22 cellular contexts compared by ENCODE assay signal in the genomic region with DNA sequence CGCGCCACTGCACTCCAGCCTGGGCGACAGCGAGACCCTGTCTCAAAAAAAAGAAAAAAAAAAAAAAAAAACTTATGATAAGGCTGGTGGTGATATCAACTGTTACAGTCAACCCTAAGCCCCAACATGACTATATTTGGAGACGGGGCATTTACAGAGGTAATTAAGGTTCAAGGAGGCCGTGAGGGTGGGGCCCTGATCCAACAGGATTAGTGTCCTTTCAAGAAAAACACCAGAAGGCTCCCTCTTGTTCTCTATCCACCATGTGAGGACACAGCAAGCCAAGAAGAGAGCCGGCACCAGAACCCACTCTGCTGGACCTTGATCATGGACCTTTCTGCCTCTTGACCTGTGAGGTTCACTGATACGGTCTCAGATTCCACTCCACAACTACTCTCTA. TPM values are rescaled to one million over a fixed set of nuclear protein-coding genes. Genes with fewer than 3 reads are reported as not detected.
"Had no signal": no experiment of that assay in that cellular context is flagged by ENCODE, and none has a peak within 500 bp of the region (broad histone marks: within the 10 kb centered on the region; RNA-seq: fewer than 3 reads in every experiment).

No MANE protein-coding gene starts in this region.

- DNase-seq: heart right ventricle; islet precursor cell; left ventricle myocardium inferior; naive thymus-derived CD8-positive, alpha-beta T cell; nucleus accumbens; small intestine; spleen; stimulated activated CD4-positive, alpha-beta T cell treated with anti-CD3 and anti-CD28 coated beads, Interleukin-1b, Interleukin-23, amount 100 ng/mL, for 48 hours; stimulated activated CD4-positive, alpha-beta T cell treated with anti-CD3 and anti-CD28 coated beads, Interleukin-2, amount 100 ng/mL, for 48 hours; stimulated activated CD4-positive, alpha-beta T cell treated with anti-CD3 and anti-CD28 coated beads, Interleukin-4, amount 100 ng/mL, for 4 hours; stimulated activated CD8-positive, alpha-beta memory T cell treated with anti-CD3 and anti-CD28 coated beads, Interleukin-4, amount 100 ng/mL, for 48 hours; stimulated activated naive CD4-positive, alpha-beta T cell treated with Interleukin-2 at 50 U/mL for 16 hours; stimulated activated naive CD8-positive, alpha-beta T cell treated with anti-CD3 and anti-CD28 coated beads, Interleukin-15, amount 100 ng/mL, for 72 hours; substantia nigra; transverse colon; upper lobe of left lung had no signal

- H3K4me3 Mint-ChIP-seq: memory B cell; naive thymus-derived CD8-positive, alpha-beta T cell; nephron; neural crest cell; stimulated activated memory B cell treated with anti-CD40 and anti-IgM and Interleukin-4, amounts not matched to agents 10 μg/mL and 1 μg/mL and 100 μg/mL, for 72 hours; stimulated activated naive CD8-positive, alpha-beta T cell treated with anti-CD3 and anti-CD28 coated beads, Interleukin-15, amount 100 ng/mL, for 72 hours had no signal

- H3K4me1 Mint-ChIP-seq: memory B cell; nephron; neural crest cell; stimulated activated memory B cell treated with anti-CD40 and anti-IgM and Interleukin-4, amounts not matched to agents 10 μg/mL and 1 μg/mL and 100 μg/mL, for 72 hours; stimulated activated naive CD8-positive, alpha-beta T cell treated with anti-CD3 and anti-CD28 coated beads, Interleukin-15, amount 100 ng/mL, for 72 hours had no signal

- H3K27ac Mint-ChIP-seq: memory B cell; naive thymus-derived CD8-positive, alpha-beta T cell; nephron; progenitor cell of endocrine pancreas; stimulated activated memory B cell treated with anti-CD40 and anti-IgM and Interleukin-4, amounts not matched to agents 10 μg/mL and 1 μg/mL and 100 μg/mL, for 72 hours had no signal

- H3K27me3 Mint-ChIP-seq: memory B cell; naive thymus-derived CD8-positive, alpha-beta T cell; progenitor cell of endocrine pancreas; stimulated activated memory B cell treated with anti-CD40 and anti-IgM and Interleukin-4, amounts not matched to agents 10 μg/mL and 1 μg/mL and 100 μg/mL, for 72 hours; stimulated activated naive CD8-positive, alpha-beta T cell treated with anti-CD3 and anti-CD28 coated beads, Interleukin-15, amount 100 ng/mL, for 72 hours had no signal

- ATAC-seq: heart right ventricle; naive thymus-derived CD8-positive, alpha-beta T cell; sciatic nerve; stimulated activated memory B cell treated with anti-CD40 and anti-IgM and Interleukin-4, amounts not matched to agents 10 μg/mL and 1 μg/mL and 100 μg/mL, for 72 hours; stimulated activated naive CD8-positive, alpha-beta T cell treated with anti-CD3 and anti-CD28 coated beads, Interleukin-15, amount 100 ng/mL, for 72 hours had no signal

RNA-seq across cellular contexts. Expression of a gene that starts 39.3 kb away (rescaled TPM):
- total RNA-seq: left ventricle myocardium inferior; naive thymus-derived CD8-positive, alpha-beta T cell had no signal
